In the genomic region with DNA sequence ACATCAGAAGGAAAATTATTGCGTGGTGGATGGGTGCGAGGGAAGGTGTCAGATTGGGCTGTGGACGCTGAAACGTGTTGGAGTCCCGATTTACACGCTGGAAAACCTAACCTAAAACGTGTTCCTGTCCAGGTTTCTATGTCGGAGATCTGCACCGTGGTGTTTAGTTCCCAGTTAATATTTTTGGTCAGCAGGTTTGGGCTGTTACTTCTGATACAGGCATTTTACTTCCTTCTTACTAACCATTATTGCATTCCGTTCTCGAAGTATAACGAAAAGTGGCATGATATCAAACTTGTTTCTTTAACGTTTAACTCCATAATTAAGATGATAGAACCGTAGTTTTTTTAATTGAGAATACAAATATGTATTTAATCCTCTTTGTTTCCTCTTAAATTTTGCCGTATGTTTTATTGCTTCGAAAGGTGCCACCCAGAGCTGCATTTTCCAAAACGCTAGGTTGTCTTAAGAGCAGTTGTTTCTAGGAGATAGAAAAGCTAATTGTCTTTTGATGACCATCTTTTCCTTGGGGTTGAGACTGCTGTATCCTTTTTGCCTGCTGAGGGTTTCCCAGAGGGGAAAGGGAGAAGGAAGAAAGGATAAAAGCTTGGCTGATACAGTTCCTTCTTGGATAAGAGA, we compare ENCODE assay signal across 8 cellular contexts. TPM values are rescaled to one million over a fixed set of nuclear protein-coding genes. Genes with fewer than 3 reads are reported as not detected.
DNase-seq lines count a peak whose midpoint lies in the region; ATAC-seq and TF ChIP-seq lines count a peak whose summit lies in the region.

No MANE protein-coding gene starts in this region.

- ATAC-seq in HG03196 (IDR thresholded peaks at IDR 0.05; ENCODE audit: unreplicated experiment) (no peak), GM18870 (IDR thresholded peaks at IDR 0.05; ENCODE audit: unreplicated experiment) (no peak), HG02852 (IDR thresholded peaks at IDR 0.05; ENCODE audit: unreplicated experiment) (no peak)

- peaks cover 4% of the 10 kb centered on the region for H3K36me3 Mint-ChIP-seq in T-helper 2 cell treated with Interferon-gamma antibody and Interleukin-4, amounts not matched to agents 5 μg/mL and 100 μg/mL, for 36 hours (ENCODE audit: low read depth)
- peaks cover 7% of the 10 kb centered on the region for H3K36me3 Mint-ChIP-seq in activated T-helper 2 cell treated with anti-CD3 and anti-CD28 coated beads, Interferon-gamma antibody, Interleukin-2, Interleukin-4, amounts not matched to agents 10 μg/mL and 5 μg/mL and 100 μg/mL, durations not matched to agents 14 hours and 24 hours and 36 hours (ENCODE audit: low read depth)
- H3K36me3 Mint-ChIP-seq in immature natural killer cell: no peaks in the 10 kb centered on the region

- no peak for DNase-seq in T-helper 2 cell treated with Interferon-gamma antibody and Interleukin-4, amounts not matched to agents 5 μg/mL and 100 μg/mL, for 36 hours (ENCODE audit: low spot score)
- DNase-seq in T-helper 2 cell (no peak), immature natural killer cell (no peak), stomach (no peak)
- no peak for DNase-seq in activated T-helper 2 cell treated with anti-CD3 and anti-CD28 coated beads, Interferon-gamma antibody, Interleukin-2, Interleukin-4, amounts not matched to agents 10 μg/mL and 5 μg/mL and 100 μg/mL, durations not matched to agents 14 hours and 24 hours and 36 hours (ENCODE audit: low spot score)

- TF ChIP-seq EP300 in stomach (IDR thresholded peaks at IDR 0.05): no peak

- intact Hi-C loops in activated T-helper 2 cell treated with anti-CD3 and anti-CD28 coated beads, Interferon-gamma antibody, Interleukin-2, Interleukin-4, amounts not matched to agents 10 μg/mL and 5 μg/mL and 100 μg/mL, durations not matched to agents 14 hours and 24 hours and 36 hours (cut with micrococcal nuclease): loop anchor here (5.0 kb wide), 3 partner anchors 52 to 203 kb away; a partner anchor contains a TSS
- intact Hi-C loops in stomach (cut with DNase I; ENCODE audit: low total_unique reads): no loop called here

- H3K27me3 Mint-ChIP-seq in T-helper 2 cell treated with Interferon-gamma antibody and Interleukin-4, amounts not matched to agents 5 μg/mL and 100 μg/mL, for 36 hours (ENCODE audit: low read depth): no peaks in the 10 kb centered on the region
- no peaks in the 10 kb centered on the region for H3K27me3 Mint-ChIP-seq in activated T-helper 2 cell treated with anti-CD3 and anti-CD28 coated beads, Interferon-gamma antibody, Interleukin-2, Interleukin-4, amounts not matched to agents 10 μg/mL and 5 μg/mL and 100 μg/mL, durations not matched to agents 14 hours and 24 hours and 36 hours (ENCODE audit: low read depth)
- peaks cover 4 to 19% (median 17%) of the 10 kb centered on the region in 3 donors for H3K27me3 Mint-ChIP-seq in immature natural killer cell (ENCODE audit: low read depth in 3 of 3)

- TF ChIP-seq CTCF in stomach (IDR thresholded peaks at IDR 0.05): no peak

- H3K27ac ChIP-seq in stomach: peak overlapping the region in 4 of 5 donors; percentile 64 to 97 (median 88)

- H3K9me3 ChIP-seq in stomach: no peaks in the 10 kb centered on the region

- H3K4me3 ChIP-seq in stomach: peak overlapping the region; percentile 91 to 97 (median 92)

- peaks cover 0 to 13% (median 0%) of the 10 kb centered on the region in 3 donors for H3K27me3 ChIP-seq in stomach

- peaks cover 53% of the 10 kb centered on the region for H3K4me1 Mint-ChIP-seq in T-helper 2 cell treated with Interferon-gamma antibody and Interleukin-4, amounts not matched to agents 5 μg/mL and 100 μg/mL, for 36 hours (ENCODE audit: low read depth)
- H3K4me1 Mint-ChIP-seq in activated T-helper 2 cell treated with anti-CD3 and anti-CD28 coated beads, Interferon-gamma antibody, Interleukin-2, Interleukin-4, amounts not matched to agents 10 μg/mL and 5 μg/mL and 100 μg/mL, durations not matched to agents 14 hours and 24 hours and 36 hours (ENCODE audit: low read depth): peaks cover 54% of the 10 kb centered on the region
- H3K4me1 Mint-ChIP-seq in immature natural killer cell: peaks cover 50 to 58% of the 10 kb centered on the region in 2 donors

- no peaks in the 10 kb centered on the region for H3K9me3 Mint-ChIP-seq in T-helper 2 cell treated with Interferon-gamma antibody and Interleukin-4, amounts not matched to agents 5 μg/mL and 100 μg/mL, for 36 hours
- H3K9me3 Mint-ChIP-seq in activated T-helper 2 cell treated with anti-CD3 and anti-CD28 coated beads, Interferon-gamma antibody, Interleukin-2, Interleukin-4, amounts not matched to agents 10 μg/mL and 5 μg/mL and 100 μg/mL, durations not matched to agents 14 hours and 24 hours and 36 hours: no peaks in the 10 kb centered on the region
- no peaks in the 10 kb centered on the region for H3K9me3 Mint-ChIP-seq in immature natural killer cell

- no peak for TF ChIP-seq POLR2A in stomach (IDR thresholded peaks at IDR 0.05)

- 25 to 36% (median 30%) methylated on average over 17 of the region's 17 CpGs for WGBS in stomach, 5 donors

- peaks cover 16 to 62% (median 37%) of the 10 kb centered on the region in 4 donors for H3K4me1 ChIP-seq in stomach

- H3K36me3 ChIP-seq in stomach: no peaks in the 10 kb centered on the region

- peak overlapping the region; percentile 91 for H3K4me3 Mint-ChIP-seq in T-helper 2 cell treated with Interferon-gamma antibody and Interleukin-4, amounts not matched to agents 5 μg/mL and 100 μg/mL, for 36 hours
- H3K4me3 Mint-ChIP-seq in activated T-helper 2 cell treated with anti-CD3 and anti-CD28 coated beads, Interferon-gamma antibody, Interleukin-2, Interleukin-4, amounts not matched to agents 10 μg/mL and 5 μg/mL and 100 μg/mL, durations not matched to agents 14 hours and 24 hours and 36 hours (ENCODE audit: low read depth): peak overlapping the region; percentile 81
- H3K4me3 Mint-ChIP-seq in immature natural killer cell: peak overlapping the region; percentile 82 to 90 (median 87)

- H3K27ac Mint-ChIP-seq in T-helper 2 cell treated with Interferon-gamma antibody and Interleukin-4, amounts not matched to agents 5 μg/mL and 100 μg/mL, for 36 hours: peak overlapping the region; percentile 75
- peak overlapping the region; percentile 44 for H3K27ac Mint-ChIP-seq in activated T-helper 2 cell treated with anti-CD3 and anti-CD28 coated beads, Interferon-gamma antibody, Interleukin-2, Interleukin-4, amounts not matched to agents 10 μg/mL and 5 μg/mL and 100 μg/mL, durations not matched to agents 14 hours and 24 hours and 36 hours
- H3K27ac Mint-ChIP-seq in immature natural killer cell: peak overlapping the region in 5 of 6 donors; percentile 23 to 88 (median 68)

RNA-seq across cellular contexts. Expression of a gene that starts 1.3 kb away (rescaled TPM):
- 25.8 and 29.5 TPM in 2 replicates for total RNA-seq in activated T-helper 2 cell treated with anti-CD3 and anti-CD28 coated beads, Interferon-gamma antibody, Interleukin-2, Interleukin-4, amounts not matched to agents 10 μg/mL and 5 μg/mL and 100 μg/mL, durations not matched to agents 14 hours and 24 hours and 36 hours
- polyA plus RNA-seq in immature natural killer cell (1 to 10 TPM; 3.0 to 4.5 (median 3.4) TPM), stomach (1 to 10 TPM; 5.9 to 6.7 (median 6.6) TPM)
- 10 to 100 TPM in 4 of 5 donors, 1 to 10 TPM in 1; 3.2 to 33.9 (median 28.8) TPM for total RNA-seq in stomach
